ENCODE assay signal across 1 cellular context in the genomic region with DNA sequence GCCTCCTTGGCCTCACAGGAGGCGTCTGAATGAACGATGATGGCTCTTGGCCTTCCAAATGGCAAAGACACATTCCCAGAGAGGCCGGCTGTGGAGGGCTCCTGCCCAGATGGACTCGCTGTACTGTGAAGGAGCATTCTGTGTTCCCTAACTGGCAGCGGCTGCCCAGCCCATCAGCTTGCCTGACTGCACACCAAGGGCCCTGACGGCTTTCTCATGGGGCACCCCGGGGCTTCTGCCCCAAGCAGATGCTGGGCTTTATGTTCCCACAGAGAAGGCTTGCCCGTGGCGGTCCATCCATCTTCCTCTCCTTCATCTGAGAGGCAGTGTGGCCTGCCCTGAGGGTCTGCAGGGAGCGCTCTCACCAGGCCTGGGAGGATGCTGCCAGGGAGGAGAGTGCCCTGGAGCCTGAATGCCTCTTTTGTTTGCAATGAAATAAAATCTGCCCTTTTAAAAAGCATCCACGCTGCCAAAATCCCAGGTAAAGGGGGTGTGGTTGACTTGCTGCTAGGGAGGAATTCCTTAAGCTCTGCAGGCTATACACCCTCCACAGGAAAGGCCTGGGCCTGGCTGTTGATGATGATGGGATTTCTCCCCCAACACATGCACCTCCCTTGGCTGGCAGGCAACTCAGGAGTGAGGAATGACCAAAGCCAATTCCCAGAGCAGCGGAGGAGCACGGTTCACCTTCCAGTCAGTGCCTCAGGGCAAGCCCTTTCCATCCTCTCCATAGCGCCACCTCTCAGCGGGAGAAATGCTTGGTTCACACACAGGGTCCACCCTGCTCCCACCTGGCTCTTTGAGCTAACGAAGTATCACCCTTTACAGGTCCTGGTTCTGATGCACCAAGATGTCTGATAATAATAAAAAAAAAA.
TF ChIP-seq lines count a peak whose summit lies in the region.

No MANE protein-coding gene starts in this region.

TF ChIP-seq in SK-N-SH, 30 proteins besides CTCF, POLR2A, EP300 and RAD21 (continued from another document):
- TF ChIP-seq, protein P1, sequence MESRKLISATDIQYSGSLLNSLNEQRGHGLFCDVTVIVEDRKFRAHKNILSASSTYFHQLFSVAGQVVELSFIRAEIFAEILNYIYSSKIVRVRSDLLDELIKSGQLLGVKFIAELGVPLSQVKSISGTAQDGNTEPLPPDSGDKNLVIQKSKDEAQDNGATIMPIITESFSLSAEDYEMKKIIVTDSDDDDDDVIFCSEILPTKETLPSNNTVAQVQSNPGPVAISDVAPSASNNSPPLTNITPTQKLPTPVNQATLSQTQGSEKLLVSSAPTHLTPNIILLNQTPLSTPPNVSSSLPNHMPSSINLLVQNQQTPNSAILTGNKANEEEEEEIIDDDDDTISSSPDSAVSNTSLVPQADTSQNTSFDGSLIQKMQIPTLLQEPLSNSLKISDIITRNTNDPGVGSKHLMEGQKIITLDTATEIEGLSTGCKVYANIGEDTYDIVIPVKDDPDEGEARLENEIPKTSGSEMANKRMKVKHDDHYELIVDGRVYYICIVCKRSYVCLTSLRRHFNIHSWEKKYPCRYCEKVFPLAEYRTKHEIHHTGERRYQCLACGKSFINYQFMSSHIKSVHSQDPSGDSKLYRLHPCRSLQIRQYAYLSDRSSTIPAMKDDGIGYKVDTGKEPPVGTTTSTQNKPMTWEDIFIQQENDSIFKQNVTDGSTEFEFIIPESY (IDR thresholded peaks at IDR 0.05; ENCODE audit: borderline replicate concordance, low read depth), result no peak
- TF ChIP-seq SMC3 (IDR thresholded peaks at IDR 0.05; ENCODE audit: low read depth, low read length), result no peak
- TF ChIP-seq, protein P2, sequence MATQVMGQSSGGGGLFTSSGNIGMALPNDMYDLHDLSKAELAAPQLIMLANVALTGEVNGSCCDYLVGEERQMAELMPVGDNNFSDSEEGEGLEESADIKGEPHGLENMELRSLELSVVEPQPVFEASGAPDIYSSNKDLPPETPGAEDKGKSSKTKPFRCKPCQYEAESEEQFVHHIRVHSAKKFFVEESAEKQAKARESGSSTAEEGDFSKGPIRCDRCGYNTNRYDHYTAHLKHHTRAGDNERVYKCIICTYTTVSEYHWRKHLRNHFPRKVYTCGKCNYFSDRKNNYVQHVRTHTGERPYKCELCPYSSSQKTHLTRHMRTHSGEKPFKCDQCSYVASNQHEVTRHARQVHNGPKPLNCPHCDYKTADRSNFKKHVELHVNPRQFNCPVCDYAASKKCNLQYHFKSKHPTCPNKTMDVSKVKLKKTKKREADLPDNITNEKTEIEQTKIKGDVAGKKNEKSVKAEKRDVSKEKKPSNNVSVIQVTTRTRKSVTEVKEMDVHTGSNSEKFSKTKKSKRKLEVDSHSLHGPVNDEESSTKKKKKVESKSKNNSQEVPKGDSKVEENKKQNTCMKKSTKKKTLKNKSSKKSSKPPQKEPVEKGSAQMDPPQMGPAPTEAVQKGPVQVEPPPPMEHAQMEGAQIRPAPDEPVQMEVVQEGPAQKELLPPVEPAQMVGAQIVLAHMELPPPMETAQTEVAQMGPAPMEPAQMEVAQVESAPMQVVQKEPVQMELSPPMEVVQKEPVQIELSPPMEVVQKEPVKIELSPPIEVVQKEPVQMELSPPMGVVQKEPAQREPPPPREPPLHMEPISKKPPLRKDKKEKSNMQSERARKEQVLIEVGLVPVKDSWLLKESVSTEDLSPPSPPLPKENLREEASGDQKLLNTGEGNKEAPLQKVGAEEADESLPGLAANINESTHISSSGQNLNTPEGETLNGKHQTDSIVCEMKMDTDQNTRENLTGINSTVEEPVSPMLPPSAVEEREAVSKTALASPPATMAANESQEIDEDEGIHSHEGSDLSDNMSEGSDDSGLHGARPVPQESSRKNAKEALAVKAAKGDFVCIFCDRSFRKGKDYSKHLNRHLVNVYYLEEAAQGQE (IDR thresholded peaks at IDR 0.05; ENCODE audit: low read depth, low read length), result no peak
- no peak for TF ChIP-seq NRF1 (IDR thresholded peaks at IDR 0.05; ENCODE audit: low read depth, low read length)
- no peak for TF ChIP-seq CHD2 (IDR thresholded peaks at IDR 0.05; ENCODE audit: low read length, partially characterized antibody)
- TF ChIP-seq, protein P3, sequence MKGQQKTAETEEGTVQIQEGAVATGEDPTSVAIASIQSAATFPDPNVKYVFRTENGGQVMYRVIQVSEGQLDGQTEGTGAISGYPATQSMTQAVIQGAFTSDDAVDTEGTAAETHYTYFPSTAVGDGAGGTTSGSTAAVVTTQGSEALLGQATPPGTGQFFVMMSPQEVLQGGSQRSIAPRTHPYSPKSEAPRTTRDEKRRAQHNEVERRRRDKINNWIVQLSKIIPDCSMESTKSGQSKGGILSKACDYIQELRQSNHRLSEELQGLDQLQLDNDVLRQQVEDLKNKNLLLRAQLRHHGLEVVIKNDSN (IDR thresholded peaks at IDR 0.05; ENCODE audit: borderline replicate concordance, low read depth), result no peak
- TF ChIP-seq TAF1 (IDR thresholded peaks at IDR 0.05; ENCODE audit: borderline replicate concordance, low read depth, low read length), result no peak
- TF ChIP-seq, protein P4, sequence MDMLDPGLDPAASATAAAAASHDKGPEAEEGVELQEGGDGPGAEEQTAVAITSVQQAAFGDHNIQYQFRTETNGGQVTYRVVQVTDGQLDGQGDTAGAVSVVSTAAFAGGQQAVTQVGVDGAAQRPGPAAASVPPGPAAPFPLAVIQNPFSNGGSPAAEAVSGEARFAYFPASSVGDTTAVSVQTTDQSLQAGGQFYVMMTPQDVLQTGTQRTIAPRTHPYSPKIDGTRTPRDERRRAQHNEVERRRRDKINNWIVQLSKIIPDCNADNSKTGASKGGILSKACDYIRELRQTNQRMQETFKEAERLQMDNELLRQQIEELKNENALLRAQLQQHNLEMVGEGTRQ (IDR thresholded peaks at IDR 0.05; ENCODE audit: borderline replicate concordance, low read depth, low read length), result no peak
